In genomic region chr18:22044474-22045220, GRCh38 we compare ENCODE assay signal across 28 cellular contexts.
DNase-seq lines count a peak whose midpoint lies in the region; ATAC-seq and TF ChIP-seq lines count a peak whose summit lies in the region.
"Had no signal": no experiment of that assay in that cellular context is flagged by ENCODE, and none has a peak within 500 bp of the region (broad histone marks: within the 10 kb centered on the region; RNA-seq: fewer than 3 reads in every experiment).

No MANE protein-coding gene starts in this region.

- H3K9ac ChIP-seq in mucosa of stomach (ENCODE audit: low read length), result peak overlapping the region; percentile 51
- H3K9ac ChIP-seq: parathyroid adenoma had no signal

- peaks cover 78% of the 10 kb centered on the region for H3K4me1 ChIP-seq in mucosa of stomach (ENCODE audit: control insufficient read depth, insufficient read depth, low read length)
- H3K4me1 ChIP-seq: parathyroid adenoma, tibial artery had no signal

- in situ Hi-C loops in GM13976 (cut with MboI; ENCODE audit: low sequenced_read_pairs, unreplicated experiment), result no loop called here

- TF ChIP-seq CTCF in epithelial cell of esophagus (IDR thresholded peaks at IDR 0.05; ENCODE audit: insufficient read depth, low read depth, low read length, missing control alignments), result no peak
- no peak for TF ChIP-seq CTCF in GM13976 (IDR thresholded peaks at IDR 0.05; ENCODE audit: borderline replicate concordance, control extremely low read depth, extremely low read depth, insufficient read depth, missing control alignments)

- DNase-seq in SIG-M5 treated with dmso at 0.1 percent for 504 hours (lab: John Stamatoyannopoulos, UW; ENCODE audit: unreplicated experiment), result peak; percentile 24
- DNase-seq in SIG-M5 (lab: John Stamatoyannopoulos, UW), result no peak
- peak; percentile 6 for DNase-seq in epithelial cell of esophagus (ENCODE audit: low read depth)
- DNase-seq in HuH-7.5 (ENCODE audit: low spot score), result no peak
- DNase-seq in caudate nucleus (lab: John Stamatoyannopoulos, UW), result no peak
- DNase-seq in GM13976 (ENCODE audit: low spot score), result no peak
- DNase-seq: 8988T; activated T-cell treated with anti-CD3 and anti-CD28 coated beads, Interleukin-2, amount 50 U/mL, for 24 hours; CD8-positive, alpha-beta T cell; DMS79; effector CD4-positive, alpha-beta T cell; erythroblast; head of caudate nucleus; mesenchymal stem cell; NCI-H1436 treated with DMSO at 0.1 percent for 48 hours; NCI-H2171 treated with DMSO at 0.1 percent for 48 hours; NCI-H524; NK-92 treated with Interleukin-12 subunit alpha and Interleukin-12 subunit beta, amount 100 ng/mL, for 24 hours; SHP77 treated with DMSO at 0.1 percent for 48 hours; stimulated activated CD4-positive, alpha-beta T cell treated with anti-CD3 and anti-CD28 coated beads, Interleukin-15, amount 100 ng/mL, for 24 hours; T-helper 1 cell; tibial artery had no signal

- H3K9me3 ChIP-seq in mucosa of stomach (ENCODE audit: control insufficient read depth, low read length), result no peaks in the 10 kb centered on the region
- H3K9me3 ChIP-seq: tibial artery had no signal

- no peak overlapping the region for H3K4me3 ChIP-seq in epithelial cell of esophagus (ENCODE audit: low read length)
- H3K4me3 ChIP-seq in mucosa of stomach (ENCODE audit: low read length), result no peak overlapping the region
- H3K4me3 ChIP-seq: tibial artery had no signal

- H3K27me3 ChIP-seq in mucosa of stomach (ENCODE audit: control insufficient read depth, insufficient read depth, low read length), result no peaks in the 10 kb centered on the region
- H3K27me3 ChIP-seq: tibial artery had no signal

- H3K36me3 ChIP-seq in mucosa of stomach (ENCODE audit: control insufficient read depth, insufficient read depth, low read length), result no peaks in the 10 kb centered on the region
- H3K36me3 ChIP-seq: tibial artery had no signal

- H3K27ac ChIP-seq in caudate nucleus (ENCODE audit: low read depth, low read length), result no peak overlapping the region
- H3K27ac ChIP-seq: HL-60, parathyroid adenoma, tibial artery had no signal

- ATAC-seq in GM19452 (IDR thresholded peaks at IDR 0.05; ENCODE audit: unreplicated experiment), result no peak
- ATAC-seq: CD8-positive, alpha-beta T cell; HCT116; sciatic nerve had no signal

Comparison
In these comparisons a context has a peak if more than half of its experiments do, and no peak if none do; other contexts are left out.
1. DNase-seq: peak in SIG-M5 treated with dmso at 0.1 percent for 504 hours (single experiment) and epithelial cell of esophagus (single experiment); none in SIG-M5 (single experiment), HuH-7.5 (single experiment), caudate nucleus (0 of 61) and GM13976 (single experiment).